In genomic region chr3:127823590-127823857, GRCh38 we compare ENCODE assay signal across 1 cellular context.
TF ChIP-seq lines count a peak whose summit lies in the region.

No MANE protein-coding gene starts in this region.

TF ChIP-seq in SK-N-SH, 30 proteins besides CTCF, POLR2A, EP300 and RAD21 (continued from another document):
- TF ChIP-seq, protein P1, sequence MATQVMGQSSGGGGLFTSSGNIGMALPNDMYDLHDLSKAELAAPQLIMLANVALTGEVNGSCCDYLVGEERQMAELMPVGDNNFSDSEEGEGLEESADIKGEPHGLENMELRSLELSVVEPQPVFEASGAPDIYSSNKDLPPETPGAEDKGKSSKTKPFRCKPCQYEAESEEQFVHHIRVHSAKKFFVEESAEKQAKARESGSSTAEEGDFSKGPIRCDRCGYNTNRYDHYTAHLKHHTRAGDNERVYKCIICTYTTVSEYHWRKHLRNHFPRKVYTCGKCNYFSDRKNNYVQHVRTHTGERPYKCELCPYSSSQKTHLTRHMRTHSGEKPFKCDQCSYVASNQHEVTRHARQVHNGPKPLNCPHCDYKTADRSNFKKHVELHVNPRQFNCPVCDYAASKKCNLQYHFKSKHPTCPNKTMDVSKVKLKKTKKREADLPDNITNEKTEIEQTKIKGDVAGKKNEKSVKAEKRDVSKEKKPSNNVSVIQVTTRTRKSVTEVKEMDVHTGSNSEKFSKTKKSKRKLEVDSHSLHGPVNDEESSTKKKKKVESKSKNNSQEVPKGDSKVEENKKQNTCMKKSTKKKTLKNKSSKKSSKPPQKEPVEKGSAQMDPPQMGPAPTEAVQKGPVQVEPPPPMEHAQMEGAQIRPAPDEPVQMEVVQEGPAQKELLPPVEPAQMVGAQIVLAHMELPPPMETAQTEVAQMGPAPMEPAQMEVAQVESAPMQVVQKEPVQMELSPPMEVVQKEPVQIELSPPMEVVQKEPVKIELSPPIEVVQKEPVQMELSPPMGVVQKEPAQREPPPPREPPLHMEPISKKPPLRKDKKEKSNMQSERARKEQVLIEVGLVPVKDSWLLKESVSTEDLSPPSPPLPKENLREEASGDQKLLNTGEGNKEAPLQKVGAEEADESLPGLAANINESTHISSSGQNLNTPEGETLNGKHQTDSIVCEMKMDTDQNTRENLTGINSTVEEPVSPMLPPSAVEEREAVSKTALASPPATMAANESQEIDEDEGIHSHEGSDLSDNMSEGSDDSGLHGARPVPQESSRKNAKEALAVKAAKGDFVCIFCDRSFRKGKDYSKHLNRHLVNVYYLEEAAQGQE (IDR thresholded peaks at IDR 0.05; ENCODE audit: low read depth, low read length): no peak
- TF ChIP-seq TEAD4 (IDR thresholded peaks at IDR 0.05; ENCODE audit: borderline replicate concordance, insufficient read depth) (no peak), RCOR1 (IDR thresholded peaks at IDR 0.05; ENCODE audit: low read length) (no peak), SMC3 (IDR thresholded peaks at IDR 0.05; ENCODE audit: low read depth, low read length) (no peak), TAF1 (IDR thresholded peaks at IDR 0.05; ENCODE audit: borderline replicate concordance, low read depth, low read length) (no peak), ELF1 (IDR thresholded peaks at IDR 0.05) (no peak), ZBTB33 (IDR thresholded peaks at IDR 0.05; ENCODE audit: borderline replicate concordance, low read depth) (no peak), CHD2 (IDR thresholded peaks at IDR 0.05; ENCODE audit: low read length, partially characterized antibody) (no peak), JUND (IDR thresholded peaks at IDR 0.05) (no peak), NRF1 (IDR thresholded peaks at IDR 0.05; ENCODE audit: low read depth, low read length) (no peak), POLR2AphosphoS5 (IDR thresholded peaks at IDR 0.05; ENCODE audit: low read depth, low read length) (no peak), FOSL2 (IDR thresholded peaks at IDR 0.05; ENCODE audit: borderline replicate concordance, low read depth) (no peak)
